ENCODE assay signal across 15 cellular contexts in the genomic region with DNA sequence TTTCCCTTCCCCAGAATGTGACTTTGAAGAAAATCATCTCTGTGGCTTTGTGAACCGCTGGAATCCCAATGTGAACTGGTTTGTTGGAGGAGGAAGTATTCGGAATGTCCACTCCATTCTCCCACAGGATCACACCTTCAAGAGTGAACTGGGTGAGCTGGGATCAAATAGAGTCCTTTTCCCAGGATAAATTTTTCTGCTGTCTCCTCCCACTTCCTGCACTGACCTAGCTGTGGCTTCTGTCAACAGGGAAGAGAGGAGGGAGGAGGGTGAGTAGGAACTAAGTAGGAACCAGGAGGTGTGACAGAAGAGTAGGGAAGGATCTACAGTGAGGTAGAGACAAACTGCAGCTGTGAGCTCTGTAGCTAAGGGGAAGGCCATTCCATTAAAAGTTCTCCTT.
A peak's percentile ranks its signal among the peaks of the same experiment; 100 is the strongest.
DNase-seq lines count a peak whose midpoint lies in the region; ATAC-seq and TF ChIP-seq lines count a peak whose summit lies in the region.
"Had no signal": no experiment of that assay in that cellular context is flagged by ENCODE, and none has a peak within 500 bp of the region (broad histone marks: within the 10 kb centered on the region; RNA-seq: fewer than 3 reads in every experiment).

No MANE protein-coding gene starts in this region.

- H3K4me3 ChIP-seq in HCT116 (replicated peaks in 1 of 2; ENCODE audit: low read depth in 1 of 2, low read length in 2 of 2) (no peak overlapping the region), left lung (no peak overlapping the region), spleen (no peak overlapping the region)
- H3K4me3 ChIP-seq: lower lobe of right lung, ovary had no signal

- no peaks in the 10 kb centered on the region for H3K9me2 ChIP-seq in HCT116 (ENCODE audit: insufficient read depth)

- peak; percentile 33; the same call in 1 of the 2 replicates for ATAC-seq in HCT116
- peak; percentile 64 for ATAC-seq in left lung
- ATAC-seq in HG02642 (IDR thresholded peaks at IDR 0.05; ENCODE audit: poor library complexity, unreplicated experiment), result no peak
- ATAC-seq: naive thymus-derived CD4-positive, alpha-beta T cell had no signal

- CTCF ChIA-PET in HCT116 (lab: Charles Lee), result interaction anchor here (0.7 to 7.5 kb wide), 38 partner anchors 8 to 690 kb away, joined by 3 to 205 read pairs (median 4); no protein-coding TSS in a partner anchor

- RAD21 ChIA-PET in HCT116 (lab: Charles Lee; ENCODE audit: low non-redundant PET in 1 of 2, low total read pairs in 2 of 2, uncharacterized antibody in 2 of 2, unreplicated experiment in 2 of 2), result interaction anchor here (1.1 to 3.1 kb wide), 5 partner anchors 141 to 489 kb away, joined by 3 to 12 read pairs (median 4); no protein-coding TSS in a partner anchor

- TF ChIP-seq CTCF in HCT116 (IDR thresholded peaks at IDR 0.05 in 2 of 3, conservative IDR thresholded peaks at IDR 0.05 in 1 of 3; ENCODE audit: borderline replicate concordance in 1 of 3, insufficient read depth in 1 of 3, low read depth in 2 of 3, low read length in 2 of 3) (no peak), VCaP (conservative IDR thresholded peaks at IDR 0.05) (no peak), left lung (IDR thresholded peaks at IDR 0.05) (no peak), spleen (IDR thresholded peaks at IDR 0.05 in 8 of 11, conservative IDR thresholded peaks at IDR 0.05 in 3 of 11) (no peak)

- H3K27me3 ChIP-seq in HCT116 (ENCODE audit: insufficient read depth, low read length) (no peaks in the 10 kb centered on the region), left lung (no peaks in the 10 kb centered on the region), spleen (replicated peaks in 1 of 7) (peaks cover 0 to 18% (median 0%) of the 10 kb centered on the region in 7 donors)
- H3K27me3 ChIP-seq: brain microvascular endothelial cell, ovary had no signal

- POLR2A ChIA-PET in HCT116 (lab: Charles Lee), result interaction anchor here (1.3 to 1.5 kb wide), 2 partner anchors 137 to 165 kb away, joined by 3 read pairs; no protein-coding TSS in a partner anchor

- WGBS in spleen, 5 donors, result 86 to 97% (median 89%) methylated on average over 2 of the region's 2 CpGs

- no TSS peak for BruUV-seq in HCT116 (replicated peaks; lab: Mats Ljungman, UMichigan)

- H3K9me3 ChIP-seq in HCT116 (ENCODE audit: control insufficient read depth in 1 of 2, insufficient read depth in 1 of 2, low read depth in 1 of 2, low read length in 2 of 2), result no peaks in the 10 kb centered on the region
- H3K9me3 ChIP-seq in left lung, result no peaks in the 10 kb centered on the region
- H3K9me3 ChIP-seq in spleen, result no peaks in the 10 kb centered on the region
- H3K9me3 ChIP-seq: lower lobe of right lung, ovary had no signal

- no peak for TF ChIP-seq POLR2A in HCT116 (IDR thresholded peaks at IDR 0.05; ENCODE audit: borderline replicate concordance, extremely low read depth, insufficient read depth, insufficient read length)
- TF ChIP-seq POLR2A in spleen (IDR thresholded peaks at IDR 0.05), result no peak

- intact Hi-C loops in HCT116 (cut with micrococcal nuclease), result loop anchor here (2.0 to 5.0 kb wide), 3 partner anchors 114 to 690 kb away; no protein-coding TSS in a partner anchor
- intact Hi-C loops in left lung (cut with DNase I), result loop anchor here in 1 of 2 donors (5.0 kb wide), 1 partner anchor 146 kb away; no protein-coding TSS in a partner anchor
- intact Hi-C loops in spleen (cut with DNase I; ENCODE audit: low total_unique reads), result loop anchor here (5.0 kb wide), 1 partner anchor 141 kb away; no protein-coding TSS in a partner anchor

- TF ChIP-seq RAD21 in HCT116 (IDR thresholded peaks at IDR 0.05; ENCODE audit: low read depth), result no peak

- H3K4me1 ChIP-seq in HCT116 (ENCODE audit: control insufficient read depth in 1 of 2, insufficient read depth in 2 of 2, low read length in 2 of 2) (peaks cover 4 to 38% of the 10 kb centered on the region in 2 experiments; a peak in 3 of 4 replicates), left lung (no peaks in the 10 kb centered on the region), spleen (peaks cover 0 to 16% (median 6%) of the 10 kb centered on the region in 6 donors)

- H3K27ac ChIP-seq in HCT116 (ENCODE audit: low read depth, low read length) (no peak overlapping the region), VCaP (peak overlapping the region; percentile 14; the same call in 1 of the 2 replicates), left lung (no peak overlapping the region), spleen (peak overlapping the region in 1 of 8 donors; percentile 3)
- H3K27ac ChIP-seq: brain microvascular endothelial cell, lower lobe of right lung, ovary had no signal

- H4K20me1 ChIP-seq in HCT116 (ENCODE audit: insufficient read depth), result no peaks in the 10 kb centered on the region

- H3K4me2 ChIP-seq in HCT116 (ENCODE audit: low read length), result no peak overlapping the region

- no peak overlapping the region for H3K9ac ChIP-seq in HCT116 (ENCODE audit: low read length)

- H2AFZ ChIP-seq in HCT116 (ENCODE audit: low read depth, low read length, poor library complexity, severe bottlenecking), result no peak overlapping the region

- H3K79me2 ChIP-seq in HCT116 (ENCODE audit: insufficient read depth, low read length), result no peaks in the 10 kb centered on the region

- DNase-seq in DMS153 treated with DMSO at 0.1 percent for 48 hours (lab: John Stamatoyannopoulos, UW; ENCODE audit: unreplicated experiment), result peak; percentile 18
- no peak for DNase-seq in HCT116 (ENCODE audit: low read depth, low spot score)
- DNase-seq in left lung, result no peak
- DNase-seq in spleen, result no peak
- no peak for DNase-seq in anterior cingulate cortex (lab: John Stamatoyannopoulos, UW)
- DNase-seq in HPDE6-E6E7 (ENCODE audit: extremely low spot score), result no peak
- DNase-seq: activated CD4-positive, CD25-positive, alpha-beta regulatory T cell treated with anti-CD3 and anti-CD28 coated beads, Interleukin-2, amount 50 U/mL, for 72 hours; cortex of kidney; naive thymus-derived CD4-positive, alpha-beta T cell; T-helper 9 cell had no signal

- no peaks in the 10 kb centered on the region for H3K36me3 ChIP-seq in HCT116 (ENCODE audit: control insufficient read depth in 1 of 2, insufficient read depth in 2 of 2, low read length in 2 of 2)
- H3K36me3 ChIP-seq in left lung, result no peaks in the 10 kb centered on the region
- H3K36me3 ChIP-seq in spleen, result no peaks in the 10 kb centered on the region
- H3K36me3 ChIP-seq: brain microvascular endothelial cell, ovary had no signal

TF ChIP-seq in HCT116, 20 proteins besides CTCF, POLR2A, EP300 and RAD21:
- TF ChIP-seq REST (IDR thresholded peaks at IDR 0.05; ENCODE audit: low read depth) (no peak), SP1 (IDR thresholded peaks at IDR 0.05; ENCODE audit: low read depth) (0 out of 2 replicates have a peak, but pooled peaks have one; percentile 14)
